1 cellular context compared by ENCODE assay signal in the genomic region with DNA sequence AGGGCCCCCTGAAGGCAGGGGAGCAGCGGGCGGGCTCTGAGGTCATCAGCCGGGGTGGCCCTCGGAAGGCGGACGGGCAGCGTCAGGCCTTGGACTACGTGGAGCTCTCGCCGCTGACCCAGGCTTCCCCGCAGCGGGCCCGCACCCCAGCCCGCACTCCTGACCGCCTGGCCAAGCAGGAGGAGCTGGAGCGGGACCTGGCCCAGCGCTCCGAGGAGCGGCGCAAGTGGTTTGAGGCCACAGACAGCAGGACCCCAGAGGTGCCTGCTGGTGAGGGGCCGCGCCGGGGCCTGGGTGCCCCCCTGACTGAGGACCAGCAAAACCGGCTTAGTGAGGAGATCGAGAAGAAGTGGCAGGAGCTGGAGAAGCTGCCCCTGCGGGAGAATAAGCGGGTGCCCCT.
TF ChIP-seq lines count a peak whose summit lies in the region.

No MANE protein-coding gene starts in this region.

TF ChIP-seq in liver, 16 proteins besides CTCF, POLR2A, EP300 and RAD21 (continued from another document):
- TF ChIP-seq, protein P1, sequence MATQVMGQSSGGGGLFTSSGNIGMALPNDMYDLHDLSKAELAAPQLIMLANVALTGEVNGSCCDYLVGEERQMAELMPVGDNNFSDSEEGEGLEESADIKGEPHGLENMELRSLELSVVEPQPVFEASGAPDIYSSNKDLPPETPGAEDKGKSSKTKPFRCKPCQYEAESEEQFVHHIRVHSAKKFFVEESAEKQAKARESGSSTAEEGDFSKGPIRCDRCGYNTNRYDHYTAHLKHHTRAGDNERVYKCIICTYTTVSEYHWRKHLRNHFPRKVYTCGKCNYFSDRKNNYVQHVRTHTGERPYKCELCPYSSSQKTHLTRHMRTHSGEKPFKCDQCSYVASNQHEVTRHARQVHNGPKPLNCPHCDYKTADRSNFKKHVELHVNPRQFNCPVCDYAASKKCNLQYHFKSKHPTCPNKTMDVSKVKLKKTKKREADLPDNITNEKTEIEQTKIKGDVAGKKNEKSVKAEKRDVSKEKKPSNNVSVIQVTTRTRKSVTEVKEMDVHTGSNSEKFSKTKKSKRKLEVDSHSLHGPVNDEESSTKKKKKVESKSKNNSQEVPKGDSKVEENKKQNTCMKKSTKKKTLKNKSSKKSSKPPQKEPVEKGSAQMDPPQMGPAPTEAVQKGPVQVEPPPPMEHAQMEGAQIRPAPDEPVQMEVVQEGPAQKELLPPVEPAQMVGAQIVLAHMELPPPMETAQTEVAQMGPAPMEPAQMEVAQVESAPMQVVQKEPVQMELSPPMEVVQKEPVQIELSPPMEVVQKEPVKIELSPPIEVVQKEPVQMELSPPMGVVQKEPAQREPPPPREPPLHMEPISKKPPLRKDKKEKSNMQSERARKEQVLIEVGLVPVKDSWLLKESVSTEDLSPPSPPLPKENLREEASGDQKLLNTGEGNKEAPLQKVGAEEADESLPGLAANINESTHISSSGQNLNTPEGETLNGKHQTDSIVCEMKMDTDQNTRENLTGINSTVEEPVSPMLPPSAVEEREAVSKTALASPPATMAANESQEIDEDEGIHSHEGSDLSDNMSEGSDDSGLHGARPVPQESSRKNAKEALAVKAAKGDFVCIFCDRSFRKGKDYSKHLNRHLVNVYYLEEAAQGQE (IDR thresholded peaks at IDR 0.05): no peak
- no peak for TF ChIP-seq RXRA (IDR thresholded peaks at IDR 0.05)
- TF ChIP-seq FOXA2 (IDR thresholded peaks at IDR 0.05): no peak
